1 cellular context compared by ENCODE assay signal in the genomic region with DNA sequence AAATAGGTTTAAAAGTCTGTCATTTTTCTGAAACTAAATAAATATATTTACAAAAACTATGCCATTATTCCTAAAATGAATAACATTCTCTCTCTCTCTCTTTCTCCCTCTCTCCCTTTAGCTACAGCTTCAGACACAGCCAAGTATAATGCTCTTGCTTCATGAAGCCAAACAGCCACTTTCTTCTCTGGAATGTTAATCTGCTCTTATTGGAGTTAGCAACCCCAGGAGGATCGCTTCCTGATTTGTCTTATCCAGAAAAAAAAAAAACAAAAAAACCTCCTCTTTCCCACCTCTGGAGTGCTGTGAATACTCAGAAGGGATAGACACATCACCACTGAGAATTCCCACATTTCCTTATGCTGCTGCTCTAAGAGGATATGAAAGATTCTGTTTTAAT.
TF ChIP-seq lines count a peak whose summit lies in the region.

No MANE protein-coding gene starts in this region.

TF ChIP-seq in GM23338, 12 proteins besides CTCF, POLR2A, EP300 and RAD21 (continued from another document):
- TF ChIP-seq, protein P1, sequence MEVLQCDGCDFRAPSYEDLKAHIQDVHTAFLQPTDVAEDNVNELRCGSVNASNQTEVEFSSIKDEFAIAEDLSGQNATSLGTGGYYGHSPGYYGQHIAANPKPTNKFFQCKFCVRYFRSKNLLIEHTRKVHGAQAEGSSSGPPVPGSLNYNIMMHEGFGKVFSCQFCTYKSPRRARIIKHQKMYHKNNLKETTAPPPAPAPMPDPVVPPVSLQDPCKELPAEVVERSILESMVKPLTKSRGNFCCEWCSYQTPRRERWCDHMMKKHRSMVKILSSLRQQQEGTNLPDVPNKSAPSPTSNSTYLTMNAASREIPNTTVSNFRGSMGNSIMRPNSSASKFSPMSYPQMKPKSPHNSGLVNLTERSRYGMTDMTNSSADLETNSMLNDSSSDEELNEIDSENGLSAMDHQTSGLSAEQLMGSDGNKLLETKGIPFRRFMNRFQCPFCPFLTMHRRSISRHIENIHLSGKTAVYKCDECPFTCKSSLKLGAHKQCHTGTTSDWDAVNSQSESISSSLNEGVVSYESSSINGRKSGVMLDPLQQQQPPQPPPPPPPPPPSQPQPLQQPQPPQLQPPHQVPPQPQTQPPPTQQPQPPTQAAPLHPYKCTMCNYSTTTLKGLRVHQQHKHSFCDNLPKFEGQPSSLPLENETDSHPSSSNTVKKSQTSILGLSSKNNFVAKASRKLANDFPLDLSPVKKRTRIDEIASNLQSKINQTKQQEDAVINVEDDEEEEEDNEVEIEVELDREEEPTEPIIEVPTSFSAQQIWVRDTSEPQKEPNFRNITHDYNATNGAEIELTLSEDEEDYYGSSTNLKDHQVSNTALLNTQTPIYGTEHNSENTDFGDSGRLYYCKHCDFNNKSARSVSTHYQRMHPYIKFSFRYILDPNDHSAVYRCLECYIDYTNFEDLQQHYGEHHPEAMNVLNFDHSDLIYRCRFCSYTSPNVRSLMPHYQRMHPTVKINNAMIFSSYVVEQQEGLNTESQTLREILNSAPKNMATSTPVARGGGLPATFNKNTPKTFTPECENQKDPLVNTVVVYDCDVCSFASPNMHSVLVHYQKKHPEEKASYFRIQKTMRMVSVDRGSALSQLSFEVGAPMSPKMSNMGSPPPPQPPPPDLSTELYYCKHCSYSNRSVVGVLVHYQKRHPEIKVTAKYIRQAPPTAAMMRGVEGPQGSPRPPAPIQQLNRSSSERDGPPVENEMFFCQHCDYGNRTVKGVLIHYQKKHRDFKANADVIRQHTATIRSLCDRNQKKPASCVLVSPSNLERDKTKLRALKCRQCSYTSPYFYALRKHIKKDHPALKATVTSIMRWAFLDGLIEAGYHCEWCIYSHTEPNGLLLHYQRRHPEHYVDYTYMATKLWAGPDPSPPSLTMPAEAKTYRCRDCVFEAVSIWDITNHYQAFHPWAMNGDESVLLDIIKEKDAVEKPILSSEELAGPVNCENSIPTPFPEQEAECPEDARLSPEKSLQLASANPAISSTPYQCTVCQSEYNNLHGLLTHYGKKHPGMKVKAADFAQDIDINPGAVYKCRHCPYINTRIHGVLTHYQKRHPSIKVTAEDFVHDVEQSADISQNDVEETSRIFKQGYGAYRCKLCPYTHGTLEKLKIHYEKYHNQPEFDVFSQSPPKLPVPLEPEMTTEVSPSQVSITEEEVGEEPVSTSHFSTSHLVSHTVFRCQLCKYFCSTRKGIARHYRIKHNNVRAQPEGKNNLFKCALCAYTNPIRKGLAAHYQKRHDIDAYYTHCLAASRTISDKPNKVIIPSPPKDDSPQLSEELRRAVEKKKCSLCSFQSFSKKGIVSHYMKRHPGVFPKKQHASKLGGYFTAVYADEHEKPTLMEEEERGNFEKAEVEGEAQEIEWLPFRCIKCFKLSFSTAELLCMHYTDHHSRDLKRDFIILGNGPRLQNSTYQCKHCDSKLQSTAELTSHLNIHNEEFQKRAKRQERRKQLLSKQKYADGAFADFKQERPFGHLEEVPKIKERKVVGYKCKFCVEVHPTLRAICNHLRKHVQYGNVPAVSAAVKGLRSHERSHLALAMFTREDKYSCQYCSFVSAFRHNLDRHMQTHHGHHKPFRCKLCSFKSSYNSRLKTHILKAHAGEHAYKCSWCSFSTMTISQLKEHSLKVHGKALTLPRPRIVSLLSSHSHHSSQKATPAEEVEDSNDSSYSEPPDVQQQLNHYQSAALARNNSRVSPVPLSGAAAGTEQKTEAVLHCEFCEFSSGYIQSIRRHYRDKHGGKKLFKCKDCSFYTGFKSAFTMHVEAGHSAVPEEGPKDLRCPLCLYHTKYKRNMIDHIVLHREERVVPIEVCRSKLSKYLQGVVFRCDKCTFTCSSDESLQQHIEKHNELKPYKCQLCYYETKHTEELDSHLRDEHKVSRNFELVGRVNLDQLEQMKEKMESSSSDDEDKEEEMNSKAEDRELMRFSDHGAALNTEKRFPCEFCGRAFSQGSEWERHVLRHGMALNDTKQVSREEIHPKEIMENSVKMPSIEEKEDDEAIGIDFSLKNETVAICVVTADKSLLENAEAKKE (CRISPR knock-in tag; IDR thresholded peaks at IDR 0.05): no peak
- no peak for TF ChIP-seq EZH2phosphoT487 (IDR thresholded peaks at IDR 0.05; ENCODE audit: unreplicated experiment)
TF ChIP-seq in GM23338: peak in this region for 0.
